Comparison of ENCODE assay signal across 21 cellular contexts in the genomic region with DNA sequence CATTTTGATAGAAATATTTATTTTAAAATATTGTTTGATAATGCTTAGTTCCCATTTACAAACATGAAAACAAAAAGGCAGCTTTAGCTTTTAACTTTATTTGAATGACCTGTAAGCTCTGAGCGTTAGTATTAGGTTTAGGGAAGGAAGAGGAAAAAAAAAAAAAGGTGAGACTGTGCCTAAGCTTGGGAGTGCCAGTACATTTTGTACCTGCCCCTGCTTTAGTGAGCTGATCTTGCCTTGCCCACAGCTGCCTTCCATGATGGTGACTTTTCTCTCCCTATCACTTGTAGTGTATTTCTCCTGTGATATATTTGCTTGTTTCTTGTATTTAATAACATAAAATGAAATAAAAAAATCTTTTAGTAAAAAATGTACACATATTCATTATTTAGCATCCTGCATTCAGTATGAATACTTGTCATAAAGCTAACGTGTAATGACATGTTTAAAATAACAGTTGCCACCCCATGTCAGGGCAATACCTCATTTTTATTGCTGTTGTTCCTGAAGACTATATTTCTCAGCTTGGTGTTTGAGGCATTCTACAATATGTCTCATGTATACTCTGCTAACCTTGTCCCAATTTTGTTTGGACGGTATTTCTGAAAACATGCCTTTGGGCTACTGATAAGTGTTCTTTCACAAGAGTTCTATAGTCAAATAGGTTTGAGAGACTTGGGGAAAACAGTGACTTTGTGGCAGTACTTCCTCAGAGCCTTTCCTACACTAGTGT.
DNase-seq lines count a peak whose midpoint lies in the region; ATAC-seq, FAIRE-seq and TF ChIP-seq lines count a peak whose summit lies in the region.
"Had no signal": no experiment of that assay in that cellular context is flagged by ENCODE, and none has a peak within 500 bp of the region (broad histone marks: within the 10 kb centered on the region; RNA-seq: fewer than 3 reads in every experiment).

No MANE protein-coding gene starts in this region.

- no peak overlapping the region for H3K27ac ChIP-seq in A549
- H3K27ac ChIP-seq in RWPE1, result no peak overlapping the region
- H3K27ac ChIP-seq: HL-60, Peyer's patch, SJCRH30 had no signal

- H3K4me3 ChIP-seq in A549, result no peak overlapping the region
- H3K4me3 ChIP-seq: GM12878, MG63, Peyer's patch, SJCRH30 had no signal

- FAIRE-seq in A549 (lab: Jason Lieb, UNC) (no peak), GM19239 (lab: Jason Lieb, UNC) (peak; percentile 60)
- FAIRE-seq: GM12878 had no signal

- WGBS in A549 (ENCODE audit: missing lambda C conversion rate), result 75% methylated on average over 3 of the region's 3 CpGs

- no peak for TF ChIP-seq RAD21 in A549 (conservative IDR thresholded peaks at IDR 0.05 in 1 of 2, IDR thresholded peaks at IDR 0.05 in 1 of 2)

- ATAC-seq in A549, result no peak; a peak in 1 of 6 replicates
- peak; percentile 76 for ATAC-seq in esophagus mucosa
- no peak for ATAC-seq in GM18867 (IDR thresholded peaks at IDR 0.05; ENCODE audit: unreplicated experiment)
- ATAC-seq: GM12878 had no signal

- TF ChIP-seq POLR2A in A549 (IDR thresholded peaks at IDR 0.05; ENCODE audit: low read length), result no peak

- TF ChIP-seq CTCF in A549 (IDR thresholded peaks at IDR 0.05) (no peak), RWPE1 (conservative IDR thresholded peaks at IDR 0.05; ENCODE audit: low read depth) (no peak)

- DNase-seq in A549 (ENCODE audit: low read depth in 1 of 2, low spot score in 1 of 2) (no peak), GM19239 (ENCODE audit: insufficient read length, low spot score) (no peak), RWPE1 (ENCODE audit: low spot score) (peak; percentile 76), glomerular visceral epithelial cell (ENCODE audit: extremely low spot score) (no peak), midbrain (lab: John Stamatoyannopoulos, UW) (no peak)
- DNase-seq in activated CD4-positive, alpha-beta T cell treated with anti-CD3 and anti-CD28 coated beads, Interleukin-2, amount 50 U/mL, for 1 hour, result no peak
- DNase-seq: ACHN; CD4-positive, CD25-positive, alpha-beta regulatory T cell; DMS79; KBM-7; MG63; NCI-H1105 treated with DMSO at 0.1 percent for 48 hours; NCI-H1930; NCI-H2171; NCI-H510A; Peyer's patch had no signal

- peak overlapping the region; percentile 75; the same call in 1 of the 3 replicates for H3K4me2 ChIP-seq in A549

- peaks cover 3% of the 10 kb centered on the region; the same call in 1 of the 3 replicates for H3K9me3 ChIP-seq in A549
- H3K9me3 ChIP-seq: Peyer's patch, SJCRH30 had no signal

- H3K4me1 ChIP-seq in A549, result peaks cover 19% of the 10 kb centered on the region; the same call in 2 of the 3 replicates

- no peak for TF ChIP-seq EP300 in A549 (IDR thresholded peaks at IDR 0.05)

- POLR2A ChIA-PET in A549 (lab: Yijun Ruan, JAX), result no interaction called here
- POLR2A ChIA-PET in RWPE1 (lab: Yijun Ruan, JAX; ENCODE audit: low non-redundant PET), result no interaction called here

- CTCF ChIA-PET in A549 (lab: Yijun Ruan, JAX), result interaction anchor here (0.7 to 0.9 kb wide), 2 partner anchors 8 to 20 kb away, joined by 3 read pairs; no protein-coding TSS in a partner anchor
- CTCF ChIA-PET in RWPE1 (lab: Yijun Ruan, JAX), result interaction anchor here (0.6 to 2.0 kb wide), 4 partner anchors 77 to 707 kb away, joined by 3 to 4 read pairs (median 4); no protein-coding TSS in a partner anchor

TF ChIP-seq in A549, 52 proteins besides CTCF, POLR2A, EP300 and RAD21:
- TF ChIP-seq MYC (IDR thresholded peaks at IDR 0.05; ENCODE audit: borderline replicate concordance, low read length), result no peak
- no peak for TF ChIP-seq PHF8 (IDR thresholded peaks at IDR 0.05; ENCODE audit: borderline replicate concordance, low read depth)
- TF ChIP-seq CHD4 (IDR thresholded peaks at IDR 0.05; ENCODE audit: borderline replicate concordance), result no peak
- no peak for TF ChIP-seq KDM1A (IDR thresholded peaks at IDR 0.05; ENCODE audit: low read depth)
- no peak for TF ChIP-seq SREBF2 (IDR thresholded peaks at IDR 0.05)
- TF ChIP-seq, protein P1, sequence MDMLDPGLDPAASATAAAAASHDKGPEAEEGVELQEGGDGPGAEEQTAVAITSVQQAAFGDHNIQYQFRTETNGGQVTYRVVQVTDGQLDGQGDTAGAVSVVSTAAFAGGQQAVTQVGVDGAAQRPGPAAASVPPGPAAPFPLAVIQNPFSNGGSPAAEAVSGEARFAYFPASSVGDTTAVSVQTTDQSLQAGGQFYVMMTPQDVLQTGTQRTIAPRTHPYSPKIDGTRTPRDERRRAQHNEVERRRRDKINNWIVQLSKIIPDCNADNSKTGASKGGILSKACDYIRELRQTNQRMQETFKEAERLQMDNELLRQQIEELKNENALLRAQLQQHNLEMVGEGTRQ (IDR thresholded peaks at IDR 0.05), result no peak
- TF ChIP-seq JUNB (IDR thresholded peaks at IDR 0.05), result no peak
- no peak for TF ChIP-seq ZSCAN20 (CRISPR knock-in tag; IDR thresholded peaks at IDR 0.05)
- TF ChIP-seq, protein P2, sequence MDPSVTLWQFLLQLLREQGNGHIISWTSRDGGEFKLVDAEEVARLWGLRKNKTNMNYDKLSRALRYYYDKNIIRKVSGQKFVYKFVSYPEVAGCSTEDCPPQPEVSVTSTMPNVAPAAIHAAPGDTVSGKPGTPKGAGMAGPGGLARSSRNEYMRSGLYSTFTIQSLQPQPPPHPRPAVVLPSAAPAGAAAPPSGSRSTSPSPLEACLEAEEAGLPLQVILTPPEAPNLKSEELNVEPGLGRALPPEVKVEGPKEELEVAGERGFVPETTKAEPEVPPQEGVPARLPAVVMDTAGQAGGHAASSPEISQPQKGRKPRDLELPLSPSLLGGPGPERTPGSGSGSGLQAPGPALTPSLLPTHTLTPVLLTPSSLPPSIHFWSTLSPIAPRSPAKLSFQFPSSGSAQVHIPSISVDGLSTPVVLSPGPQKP (IDR thresholded peaks at IDR 0.05; ENCODE audit: low read depth, low read length), result no peak
- TF ChIP-seq CBX2 (IDR thresholded peaks at IDR 0.05; ENCODE audit: borderline replicate concordance, low read depth), result no peak
